ENCODE assay signal across 8 cellular contexts in the genomic region with DNA sequence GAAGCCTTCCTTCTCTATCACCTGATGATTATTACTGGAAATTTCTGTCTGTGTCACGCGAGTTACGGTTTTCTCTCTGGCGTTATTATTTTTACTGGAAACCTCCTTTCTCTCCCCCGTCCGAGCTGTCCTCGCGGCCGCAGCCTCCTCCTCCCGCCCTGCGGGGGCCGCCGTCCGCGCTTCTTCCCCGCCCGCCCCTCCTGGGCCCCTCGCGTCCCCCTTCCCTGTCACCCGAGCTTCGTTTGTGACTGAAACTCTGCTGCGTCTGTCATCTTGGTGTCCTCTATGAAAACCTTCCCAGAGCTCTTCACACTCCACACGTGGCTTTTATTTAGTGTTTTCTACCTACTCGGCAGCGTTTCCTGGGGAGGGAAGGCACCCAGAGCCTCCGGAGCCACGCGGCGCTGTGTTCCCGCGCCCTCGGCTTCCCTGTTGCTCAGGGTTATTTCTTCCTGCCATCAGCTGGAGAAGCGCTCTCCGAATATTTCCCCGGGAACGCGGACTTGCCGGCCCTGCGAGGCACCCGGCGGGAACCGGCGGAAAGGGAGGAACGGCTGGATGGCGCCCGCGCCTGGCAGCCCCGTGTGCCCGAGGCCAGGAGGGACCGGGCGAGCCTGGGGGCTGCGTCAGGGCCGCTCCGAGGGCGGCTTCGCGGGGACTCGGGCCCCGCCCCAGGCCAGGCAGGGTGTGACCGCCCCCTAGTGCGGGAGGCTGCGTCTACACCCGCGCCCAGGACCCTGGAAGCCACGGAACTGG. TPM values are rescaled to one million over a fixed set of nuclear protein-coding genes. Genes with fewer than 3 reads are reported as not detected.
DNase-seq lines count a peak whose midpoint lies in the region; ATAC-seq and TF ChIP-seq lines count a peak whose summit lies in the region.

No MANE protein-coding gene starts in this region.

- H3K4me2 ChIP-seq in GM23248 (ENCODE audit: unreplicated experiment) (peak overlapping the region; percentile 73), OCI-LY7 (ENCODE audit: low read length) (no peak overlapping the region)

- POLR2A ChIA-PET in OCI-LY7 (lab: Charles Lee): no interaction called here

- H3K27ac ChIP-seq in GM23248 (no peak overlapping the region), gastrocnemius medialis (no peak overlapping the region), OCI-LY7 (ENCODE audit: low read depth, low read length, poor library complexity, severe bottlenecking) (no peak overlapping the region)

- peak in 1 of 2 donors; percentile 24 for ATAC-seq in gastrocnemius medialis

- BruUV-seq in OCI-LY7 (replicated peaks; lab: Mats Ljungman, UMichigan): no TSS peak

- intact Hi-C loops in gastrocnemius medialis (cut with DNase I; ENCODE audit: low total_unique reads) (loop anchor here (10.0 kb wide), 1 partner anchor 248 kb away; no protein-coding TSS in a partner anchor), OCI-LY7 (cut with micrococcal nuclease; ENCODE audit: unreplicated experiment) (loop anchor here (10.0 kb wide), 1 partner anchor 208 kb away; no protein-coding TSS in a partner anchor)

- no peaks in the 10 kb centered on the region for H3K36me3 ChIP-seq in GM23248 (ENCODE audit: low read depth)
- H3K36me3 ChIP-seq in gastrocnemius medialis: no peaks in the 10 kb centered on the region
- peaks cover 8% of the 10 kb centered on the region for H3K36me3 ChIP-seq in OCI-LY7 (ENCODE audit: insufficient read depth, low read length)

- H3K9me3 ChIP-seq in GM23248 (ENCODE audit: low read depth): no peaks in the 10 kb centered on the region
- H3K9me3 ChIP-seq in gastrocnemius medialis: no peaks in the 10 kb centered on the region
- no peaks in the 10 kb centered on the region for H3K9me3 ChIP-seq in OCI-LY7 (ENCODE audit: low read length)

- in situ Hi-C loops in GM23248 (cut with MboI) (loop anchor here (25.0 kb wide), 1 partner anchor 711 kb away; no protein-coding TSS in a partner anchor), gastrocnemius medialis (cut with MboI; ENCODE audit: low sequenced_read_pairs in 4 of 4) (loop anchor here in 1 of 4 donors (25.0 kb wide), 1 partner anchor 236 kb away; no protein-coding TSS in a partner anchor)

- no peak for TF ChIP-seq POLR2A in gastrocnemius medialis (IDR thresholded peaks at IDR 0.05)

- no peaks in the 10 kb centered on the region for H3F3A ChIP-seq in GM23248 (ENCODE audit: insufficient read depth)

- peak overlapping the region; percentile 43; the same call in 1 of the 2 replicates for H3K9ac ChIP-seq in GM23248

- CTCF ChIA-PET in OCI-LY7 (lab: Charles Lee; ENCODE audit: unreplicated experiment): no interaction called here

- WGBS in GM23248 (ENCODE audit: low coverage in 1 of 2, low lambda C conversion rate in 2 of 2, missing lambda C conversion rate in 2 of 2), 2 experiments: 9 to 10% methylated on average over 41 to 55 of the region's 65 CpGs

- H3K4me3 ChIP-seq in GM23248: peak overlapping the region; percentile 63
- peak overlapping the region; percentile 28 to 43 (median 38) for H3K4me3 ChIP-seq in gastrocnemius medialis
- no peak overlapping the region for H3K4me3 ChIP-seq in OCI-LY7 (ENCODE audit: low read depth, low read length, poor library complexity, severe bottlenecking)

- H3K27me3 ChIP-seq in GM23248 (replicated peaks; ENCODE audit: insufficient read depth): peaks cover 1% of the 10 kb centered on the region
- peaks cover 28 to 35% (median 30%) of the 10 kb centered on the region in 3 donors for H3K27me3 ChIP-seq in gastrocnemius medialis

- TF ChIP-seq CTCF in gastrocnemius medialis (IDR thresholded peaks at IDR 0.05 in 4 of 5, conservative IDR thresholded peaks at IDR 0.05 in 1 of 5) (no peak), OCI-LY7 (conservative IDR thresholded peaks at IDR 0.05; ENCODE audit: low read length) (no peak)

- H4K20me1 ChIP-seq in GM23248 (ENCODE audit: insufficient read depth): no peaks in the 10 kb centered on the region
- no peaks in the 10 kb centered on the region for H4K20me1 ChIP-seq in OCI-LY7 (ENCODE audit: insufficient read depth, low read length)

- H3K4me1 ChIP-seq in GM23248 (ENCODE audit: insufficient read depth) (peaks cover 4% of the 10 kb centered on the region; the same call in 1 of the 2 replicates), gastrocnemius medialis (peaks cover 0 to 11% of the 10 kb centered on the region in 2 donors), OCI-LY7 (ENCODE audit: insufficient read depth, low read length, poor library complexity, severe bottlenecking) (no peaks in the 10 kb centered on the region)

- no peaks in the 10 kb centered on the region for H3K9me2 ChIP-seq in GM23248 (ENCODE audit: insufficient read depth)
- H3K9me2 ChIP-seq in OCI-LY7 (ENCODE audit: insufficient read depth, low read length): no peaks in the 10 kb centered on the region

- peak overlapping the region; percentile 75 for H2AFZ ChIP-seq in GM23248
- H2AFZ ChIP-seq in OCI-LY7 (ENCODE audit: low read length): no peak overlapping the region

- DNase-seq in GM23248 (peak; percentile 56), hepatic stellate cell (ENCODE audit: low spot score) (peak; percentile 60), gastrocnemius medialis (no peak), NAMALWA (ENCODE audit: low spot score) (no peak), cortex of kidney (lab: John Stamatoyannopoulos, UW) (no peak), OCI-LY7 (ENCODE audit: low spot score) (no peak)
- DNase-seq in activated naive CD4-positive, alpha-beta T cell treated with anti-CD3 and anti-CD28 coated beads, Interleukin-2, amount 50 U/mL, for 16 hours: peak; percentile 40
- DNase-seq in activated CD4-positive, CD25-positive, alpha-beta regulatory T cell (lab: John Stamatoyannopoulos, UW): no peak

- H3K79me2 ChIP-seq in GM23248 (ENCODE audit: insufficient read depth): no peaks in the 10 kb centered on the region
- H3K79me2 ChIP-seq in OCI-LY7 (ENCODE audit: insufficient read depth, low read depth, low read length): no peaks in the 10 kb centered on the region

RNA-seq across cellular contexts. Expression of a gene that starts 33.9 kb away (rescaled TPM):
- total RNA-seq in GM23248 (2014; rRNA removed; shearing (Covaris generic)): 19.5 and 24.0 TPM in 2 replicates
- polyA plus RNA-seq in GM23248 (2016; fragmentation: Nextera tagmentation; extraction: Ambion mirVana): 20.4 and 25.9 TPM in 2 replicates
- total RNA-seq in gastrocnemius medialis: 1 to 10 TPM in 1 of 4 donors, under 1 TPM in 3; 0.41 to 1.6 (median 0.50) TPM
- 51.9 and 59.4 TPM in 2 replicates for total RNA-seq in OCI-LY7 (2014; rRNA removed; shearing (Covaris generic))
- 46.6 and 47.6 TPM in 2 replicates for total RNA-seq in OCI-LY7 (2022)

RNA-seq across cellular contexts. Expression of a gene that starts 34.0 kb away (rescaled TPM):
- 25.9 and 30.6 TPM in 2 replicates for total RNA-seq in GM23248 (2014; rRNA removed; shearing (Covaris generic))
- polyA plus RNA-seq in GM23248 (2016; fragmentation: Nextera tagmentation; extraction: Ambion mirVana): 16.8 and 18.2 TPM in 2 replicates
- 10 to 100 TPM; 20.3 to 28.8 (median 22.2) TPM for total RNA-seq in gastrocnemius medialis
- total RNA-seq in OCI-LY7 (2014; rRNA removed; shearing (Covaris generic)): 46.7 and 53.9 TPM in 2 replicates
- 78.4 and 78.7 TPM in 2 replicates for total RNA-seq in OCI-LY7 (2022)

Comparison
In these comparisons a context has a peak if more than half of its experiments do, and no peak if none do; other contexts are left out.
1. DNase-seq: peak in GM23248 (single experiment), activated naive CD4-positive, alpha-beta T cell treated with anti-CD3 and anti-CD28 coated beads, Interleukin-2, amount 50 U/mL, for 16 hours (single experiment) and hepatic stellate cell (single experiment); none in gastrocnemius medialis (0 of 2), NAMALWA (single experiment), cortex of kidney (single experiment), activated CD4-positive, CD25-positive, alpha-beta regulatory T cell (0 of 4) and OCI-LY7 (single experiment).